In genomic region chr10:97401455-97401919, GRCh38 we compare ENCODE assay signal across 8 cellular contexts. TPM values are rescaled to one million over a fixed set of nuclear protein-coding genes. Genes with fewer than 3 reads are reported as not detected.
DNase-seq lines count a peak whose midpoint lies in the region; ATAC-seq and TF ChIP-seq lines count a peak whose summit lies in the region.

No MANE protein-coding gene starts in this region.

- no peaks in the 10 kb centered on the region for H3K27me3 ChIP-seq in GM23248 (replicated peaks; ENCODE audit: insufficient read depth)
- no peaks in the 10 kb centered on the region for H3K27me3 ChIP-seq in gastrocnemius medialis

- TF ChIP-seq POLR2A in gastrocnemius medialis (IDR thresholded peaks at IDR 0.05) = no peak

- no peaks in the 10 kb centered on the region for H3K27me3 Mint-ChIP-seq in T-helper 17 cell

- TF ChIP-seq CTCF in fibroblast of pulmonary artery (IDR thresholded peaks at IDR 0.05; ENCODE audit: low read length, missing control alignments) (no peak), gastrocnemius medialis (IDR thresholded peaks at IDR 0.05 in 4 of 5, conservative IDR thresholded peaks at IDR 0.05 in 1 of 5) (no peak)

- H3K36me3 Mint-ChIP-seq in T-helper 17 cell (ENCODE audit: low read depth) = no peaks in the 10 kb centered on the region

- peak overlapping the region; percentile 97 for H3K27ac Mint-ChIP-seq in T-helper 17 cell

- peaks cover 25% of the 10 kb centered on the region for H3K79me2 ChIP-seq in GM23248 (ENCODE audit: insufficient read depth)

- in situ Hi-C loops in GM23248 (cut with MboI) (no loop called here), gastrocnemius medialis (cut with MboI; ENCODE audit: low sequenced_read_pairs in 4 of 4) (no loop called here)

- H3F3A ChIP-seq in GM23248 (ENCODE audit: insufficient read depth) = peaks cover 8% of the 10 kb centered on the region; the same call in 1 of the 2 replicates

- DNase-seq in GM23248 (no peak), T-helper 17 cell (no peak), fibroblast of pulmonary artery (ENCODE audit: low read depth) (no peak), gastrocnemius medialis (no peak), kidney glomerular epithelial cell (lab: John Stamatoyannopoulos, UW) (no peak), NCI-H524 treated with DMSO at 0.1 percent for 48 hours (lab: John Stamatoyannopoulos, UW) (no peak)

- H3K9ac ChIP-seq in GM23248 = peak overlapping the region; percentile 97

- H3K36me3 ChIP-seq in GM23248 (ENCODE audit: low read depth) (peaks cover 2% of the 10 kb centered on the region; the same call in 1 of the 2 replicates), gastrocnemius medialis (peaks cover 0 to 24% of the 10 kb centered on the region in 2 donors)

- peak overlapping the region; percentile 91 for H3K4me3 ChIP-seq in GM23248
- peak overlapping the region; percentile 94 for H3K4me3 ChIP-seq in fibroblast of pulmonary artery (replicated peaks; ENCODE audit: low read depth, low read length)
- peak overlapping the region; percentile 72 to 97 (median 94) for H3K4me3 ChIP-seq in gastrocnemius medialis

- H3K9me3 ChIP-seq in GM23248 (ENCODE audit: low read depth) = no peaks in the 10 kb centered on the region
- no peaks in the 10 kb centered on the region for H3K9me3 ChIP-seq in T-helper 17 cell (ENCODE audit: control insufficient read depth, low read length, poor library complexity, severe bottlenecking)
- no peaks in the 10 kb centered on the region for H3K9me3 ChIP-seq in gastrocnemius medialis

- peak overlapping the region; percentile 92 for H3K4me3 Mint-ChIP-seq in T-helper 17 cell

- H2AFZ ChIP-seq in GM23248 = peak overlapping the region; percentile 91

- H3K9me2 ChIP-seq in GM23248 (ENCODE audit: insufficient read depth) = no peaks in the 10 kb centered on the region

- WGBS in GM23248 (ENCODE audit: low coverage in 1 of 2, low lambda C conversion rate in 2 of 2, missing lambda C conversion rate in 2 of 2), 2 experiments = 55 to 61% methylated on average over 13 of the region's 13 CpGs

- H3K4me2 ChIP-seq in GM23248 (ENCODE audit: unreplicated experiment) = peak overlapping the region; percentile 86

- H4K20me1 ChIP-seq in GM23248 (ENCODE audit: insufficient read depth) = no peaks in the 10 kb centered on the region

- 0 out of 2 replicates have a peak, but pooled peaks cover 4% of the 10 kb centered on the region for H3K4me1 ChIP-seq in GM23248 (ENCODE audit: insufficient read depth)
- H3K4me1 ChIP-seq in gastrocnemius medialis = peaks cover 14 to 15% of the 10 kb centered on the region in 2 donors

- peaks cover 8% of the 10 kb centered on the region for H3K4me1 Mint-ChIP-seq in T-helper 17 cell

- H3K27ac ChIP-seq in GM23248 (peak overlapping the region; percentile 92), gastrocnemius medialis (peak overlapping the region; percentile 89 to 97 (median 94))

- ATAC-seq in T-helper 17 cell (no peak), gastrocnemius medialis (no peak), HG03342 (IDR thresholded peaks at IDR 0.05; ENCODE audit: unreplicated experiment) (no peak), GM18867 (IDR thresholded peaks at IDR 0.05; ENCODE audit: unreplicated experiment) (no peak)

- intact Hi-C loops in gastrocnemius medialis (cut with DNase I; ENCODE audit: low total_unique reads) = loop anchor here (2.0 to 5.0 kb wide), 3 partner anchors 25 to 336 kb away; partner anchors contain the start of genes FRAT2, PGAM1 and ZFYVE27

RNA-seq across cellular contexts. Expression of gene RRP12, which starts 0.3 kb away (rescaled TPM):
- 17.1 and 17.7 TPM in 2 replicates for total RNA-seq in GM23248 (2014; rRNA removed; shearing (Covaris generic))
- polyA plus RNA-seq in GM23248 (2016; fragmentation: Nextera tagmentation; extraction: Ambion mirVana) = 17.5 and 17.6 TPM in 2 replicates
- total RNA-seq in T-helper 17 cell (100 to 1,000 TPM; 138 to 231 TPM), gastrocnemius medialis (10 to 100 TPM; 41.9 to 61.4 (median 49.9) TPM)

RNA-seq across cellular contexts. Expression of gene PGAM1, which starts 24.5 kb away (rescaled TPM):
- 1,144 and 1,237 TPM in 2 replicates for total RNA-seq in GM23248 (2014; rRNA removed; shearing (Covaris generic))
- 879 and 921 TPM in 2 replicates for polyA plus RNA-seq in GM23248 (2016; fragmentation: Nextera tagmentation; extraction: Ambion mirVana)
- 100 to 1,000 TPM in 1 of 2 donors, 10 to 100 TPM in 1; 88.6 to 101 TPM for total RNA-seq in T-helper 17 cell
- 10 to 100 TPM; 41.0 to 72.1 (median 62.2) TPM for total RNA-seq in gastrocnemius medialis

RNA-seq across cellular contexts. Expression of gene EXOSC1, which starts 44.3 kb away (rescaled TPM):
- 22.1 and 46.8 TPM in 2 replicates for total RNA-seq in GM23248 (2014; rRNA removed; shearing (Covaris generic))
- 54.7 and 56.6 TPM in 2 replicates for polyA plus RNA-seq in GM23248 (2016; fragmentation: Nextera tagmentation; extraction: Ambion mirVana)
- total RNA-seq in T-helper 17 cell (10 to 100 TPM; 32.0 to 38.6 TPM), gastrocnemius medialis (10 to 100 TPM; 18.6 to 34.5 (median 26.8) TPM)

RNA-seq across cellular contexts. Expression of gene ZDHHC16, which starts 44.5 kb away (rescaled TPM):
- 64.1 and 69.1 TPM in 2 replicates for total RNA-seq in GM23248 (2014; rRNA removed; shearing (Covaris generic))
- polyA plus RNA-seq in GM23248 (2016; fragmentation: Nextera tagmentation; extraction: Ambion mirVana) = 68.2 and 70.1 TPM in 2 replicates
- total RNA-seq in T-helper 17 cell (10 to 100 TPM; 14.9 to 15.3 TPM), gastrocnemius medialis (10 to 100 TPM; 25.0 to 34.5 (median 31.6) TPM)

Comparison
In these comparisons a context has a peak if more than half of its experiments do, and no peak if none do; other contexts are left out.
1. RNA of gene PGAM1, which starts 24.5 kb away (total RNA-seq): 1,144 to 1,237 TPM in GM23248; 88.6 to 101 TPM in T-helper 17 cell and 41.0 to 72.1 TPM in gastrocnemius medialis; every median in the first group is over 10 times any median in the second.
2. Peak in every context shown above with its lines, with median percentiles within 50 percentile points of each other: H3K4me3 ChIP-seq.